ENCODE assay signal across 8 cellular contexts in genomic region chr22:38766076-38766777, GRCh38. TPM values are rescaled to one million over a fixed set of nuclear protein-coding genes. Genes with fewer than 3 reads are reported as not detected.
DNase-seq lines count a peak whose midpoint lies in the region; ATAC-seq and TF ChIP-seq lines count a peak whose summit lies in the region.

No MANE protein-coding gene starts in this region.

- TF ChIP-seq CTCF in right atrium auricular region (IDR thresholded peaks at IDR 0.05), result peak; percentile 54 to 70

- no peak overlapping the region for H3K4me3 ChIP-seq in right atrium auricular region

- DNase-seq in CD1c-positive myeloid dendritic cell (ENCODE audit: extremely low spot score) (peak; percentile 42), H4 (ENCODE audit: low spot score) (peak; percentile 64), OCI-M1 (lab: John Stamatoyannopoulos, UW) (peak; percentile 26), amniotic stem cell (lab: John Stamatoyannopoulos, UW) (peak; percentile 18), right atrium auricular region (ENCODE audit: low spot score) (no peak), putamen (ENCODE audit: low spot score) (peak; percentile 70)

- H3K4me1 ChIP-seq in right atrium auricular region, result peaks cover 0 to 6% of the 10 kb centered on the region in 2 donors

- no peak overlapping the region for H3K27ac ChIP-seq in right atrium auricular region

- H3K36me3 ChIP-seq in right atrium auricular region, result no peaks in the 10 kb centered on the region

- no peaks in the 10 kb centered on the region for H3K9me3 ChIP-seq in right atrium auricular region

- no peak for ATAC-seq in GM19452 (IDR thresholded peaks at IDR 0.05; ENCODE audit: unreplicated experiment)
- ATAC-seq in HG03139 (IDR thresholded peaks at IDR 0.05; ENCODE audit: unreplicated experiment), result no peak

- no peaks in the 10 kb centered on the region for H3K27me3 ChIP-seq in right atrium auricular region

RNA-seq across cellular contexts. Expression of gene SUN2, which starts 10.4 kb away (rescaled TPM):
- total RNA-seq in H4 (2014; rRNA removed; shearing (Covaris generic)), result 42.0 and 57.2 TPM in 2 replicates
- 100 to 1,000 TPM; 155 to 252 TPM for total RNA-seq in right atrium auricular region

RNA-seq across cellular contexts. Expression of gene DNAL4, which starts 27.7 kb away (rescaled TPM):
- total RNA-seq in H4 (2014; rRNA removed; shearing (Covaris generic)), result 6.4 and 6.6 TPM in 2 replicates
- 10 to 100 TPM; 12.3 TPM for total RNA-seq in right atrium auricular region
